Comparison of ENCODE assay signal across 14 cellular contexts in genomic region chr15:62977952-62978811, GRCh38.
DNase-seq lines count a peak whose midpoint lies in the region; ATAC-seq, FAIRE-seq and TF ChIP-seq lines count a peak whose summit lies in the region.
"Had no signal": no experiment of that assay in that cellular context is flagged by ENCODE, and none has a peak within 500 bp of the region (broad histone marks: within the 10 kb centered on the region; RNA-seq: fewer than 3 reads in every experiment).

No MANE protein-coding gene starts in this region.

- H3K4me3 ChIP-seq in foreskin fibroblast (ENCODE audit: low read depth in 1 of 2, low read length in 2 of 2) = no peak overlapping the region
- H3K4me3 ChIP-seq: body of pancreas had no signal

- no peak for FAIRE-seq in GM12891 (lab: Jason Lieb, UNC)

- TF ChIP-seq CTCF in foreskin fibroblast (IDR thresholded peaks at IDR 0.05; ENCODE audit: low read depth, low read length) = no peak

- no peak for ATAC-seq in GM18498 (IDR thresholded peaks at IDR 0.05; ENCODE audit: unreplicated experiment)

- DNase-seq in GM03348 (ENCODE audit: low spot score) (peak; percentile 66), amniotic epithelial cell (ENCODE audit: low read depth) (peak; percentile 33), foreskin fibroblast (peak; percentile 55 to 56), retina (peak; percentile 64), GM12891 (ENCODE audit: insufficient read length, low spot score) (no peak), head of caudate nucleus (no peak), HuH-7 (ENCODE audit: low spot score) (no peak)
- DNase-seq: activated CD4-positive, CD25-positive, alpha-beta regulatory T cell; activated T-cell treated with anti-CD3 and anti-CD28 coated beads for 4 hours; body of pancreas; erythroblast; MV-4-11; NCI-H69 had no signal

- TF ChIP-seq POLR2A in GM12891 (IDR thresholded peaks at IDR 0.05; ENCODE audit: low read depth, low read length) = no peak

- intact Hi-C loops in head of caudate nucleus (cut with DNase I) = no loop called here

TF ChIP-seq in GM12891, 5 proteins besides CTCF, POLR2A, EP300 and RAD21:
- TF ChIP-seq POU2F2 (IDR thresholded peaks at IDR 0.05; ENCODE audit: low read depth, low read length) = no peak
- no peak for TF ChIP-seq PAX5 (IDR thresholded peaks at IDR 0.05; ENCODE audit: insufficient read depth, low read length, severe bottlenecking)
- no peak for TF ChIP-seq TAF1 (IDR thresholded peaks at IDR 0.05; ENCODE audit: low read depth, low read length)
- no peak for TF ChIP-seq POLR2AphosphoS5 (IDR thresholded peaks at IDR 0.05; ENCODE audit: low read depth, low read length)
- TF ChIP-seq SPI1 (IDR thresholded peaks at IDR 0.05; ENCODE audit: low read depth, low read length) = no peak

Comparison
In these comparisons a context has a peak if more than half of its experiments do, and no peak if none do; other contexts are left out.
1. DNase-seq: peak in GM03348 (single experiment), amniotic epithelial cell (single experiment), foreskin fibroblast (2 of 2) and retina (single experiment); none in GM12891 (single experiment), head of caudate nucleus (0 of 42) and HuH-7 (single experiment).